In genomic region chr4:159024266-159024665, GRCh38 we compare ENCODE assay signal across 33 cellular contexts.
DNase-seq lines count a peak whose midpoint lies in the region; ATAC-seq, FAIRE-seq and TF ChIP-seq lines count a peak whose summit lies in the region.
"Had no signal": no experiment of that assay in that cellular context is flagged by ENCODE, and none has a peak within 500 bp of the region (broad histone marks: within the 10 kb centered on the region; RNA-seq: fewer than 3 reads in every experiment).

No MANE protein-coding gene starts in this region.

- no peak for TF ChIP-seq EP300 in transverse colon (IDR thresholded peaks at IDR 0.05; ENCODE audit: low read depth)

- no peaks in the 10 kb centered on the region for H3K79me2 ChIP-seq in endothelial cell of umbilical vein (ENCODE audit: control insufficient read depth, insufficient read depth, low read length)

- in situ Hi-C loops in transverse colon (cut with MboI; ENCODE audit: low pct_ligation_motif_present in 1 of 4, low pct_unique_long_range_greater_than_20kb in 1 of 4, low sequenced_read_pairs in 3 of 4) = no loop called here

- WGBS in transverse colon (ENCODE audit: low coverage in 1 of 2), 2 donors = 70 to 72% methylated on average over 5 of the region's 5 CpGs

- CTCF ChIA-PET in endothelial cell of umbilical vein (lab: Charles Lee) = interaction anchor here (1.4 kb wide), 1 partner anchor 122 kb away, joined by 3 read pairs; no protein-coding TSS in a partner anchor

- peak; percentile 28 for FAIRE-seq in endothelial cell of umbilical vein (lab: Jason Lieb, UNC)
- FAIRE-seq: D721Med had no signal

- dilution Hi-C loops in endothelial cell of umbilical vein (cut with MboI; ENCODE audit: extremely low pct_ligation_motif_present, low sequenced_read_pairs) = no loop called here

- H3K27ac ChIP-seq in endothelial cell of umbilical vein (ENCODE audit: insufficient read depth, low read depth, low read length) = no peak overlapping the region
- H3K27ac ChIP-seq in transverse colon = peak overlapping the region in 3 of 4 donors; percentile 23 to 61 (median 42)
- H3K27ac ChIP-seq: 22Rv1, adrenal gland, neutrophil, upper lobe of right lung had no signal

- no peaks in the 10 kb centered on the region for H4K20me1 ChIP-seq in endothelial cell of umbilical vein (replicated peaks; ENCODE audit: control insufficient read depth, extremely low read depth, insufficient read depth, low read length)

- DNase-seq in NCI-H1092 treated with DMSO at 0.1 percent for 48 hours (lab: John Stamatoyannopoulos, UW) (peak; percentile 21), NCI-H1092 (lab: John Stamatoyannopoulos, UW) (no peak), NCI-H2227 (lab: John Stamatoyannopoulos, UW; ENCODE audit: unreplicated experiment) (peak; percentile 90), endothelial cell of umbilical vein (ENCODE audit: low read depth, low spot score) (peak; percentile 32), transverse colon (no peak), NCI-H1694 treated with DMSO at 0.1 percent for 48 hours (lab: John Stamatoyannopoulos, UW) (no peak)
- DNase-seq: activated CD4-positive, alpha-beta T cell treated with anti-CD3 and anti-CD28 coated beads, Interleukin-2, amount 50 U/mL, for 4 hours; activated CD4-positive, CD25-positive, alpha-beta regulatory T cell; activated naive CD4-positive, alpha-beta T cell treated with anti-CD3 and anti-CD28 coated beads for 36 hours; activated T-cell treated with anti-CD3 and anti-CD28 coated beads, Interleukin-2, amount 50 U/mL, for 72 hours; adrenal gland; CD4-positive, CD25-positive, alpha-beta regulatory T cell; effector CD4-positive, alpha-beta T cell; erythroblast; head of caudate nucleus; mesenchymal stem cell; NCI-H1436; NCI-H2171; NCI-H524 treated with DMSO at 0.1 percent for 48 hours; Peyer's patch; SHP77 treated with DMSO at 0.1 percent for 48 hours; stimulated activated CD4-positive, alpha-beta T cell treated with anti-CD3 and anti-CD28 coated beads, Interleukin-4, amount 100 ng/mL, for 24 hours; substantia nigra; T1000; upper lobe of right lung had no signal

- peak overlapping the region; percentile 13 for H2AFZ ChIP-seq in endothelial cell of umbilical vein (ENCODE audit: low read depth, low read length)

- H3K4me2 ChIP-seq in endothelial cell of umbilical vein (ENCODE audit: insufficient read depth, low read length) = no peak overlapping the region

- TF ChIP-seq CTCF in endothelial cell of umbilical vein (IDR thresholded peaks at IDR 0.05; ENCODE audit: extremely low read depth in 1 of 2, insufficient read depth in 1 of 2, low read depth in 1 of 2, low read length in 2 of 2) (no peak), transverse colon (IDR thresholded peaks at IDR 0.05) (no peak)

- no TSS peak for BruUV-seq in endothelial cell of umbilical vein (replicated peaks; lab: Mats Ljungman, UMichigan)

- no peaks in the 10 kb centered on the region for H3K27me3 ChIP-seq in endothelial cell of umbilical vein (ENCODE audit: control insufficient read depth in 2 of 2, insufficient read depth in 2 of 2, low read length in 2 of 2)
- no peaks in the 10 kb centered on the region for H3K27me3 ChIP-seq in transverse colon
- H3K27me3 ChIP-seq: adrenal gland, neutrophil, Peyer's patch, upper lobe of right lung had no signal

- no peaks in the 10 kb centered on the region for H3K9me1 ChIP-seq in endothelial cell of umbilical vein (replicated peaks; ENCODE audit: control insufficient read depth, extremely low read depth, insufficient read depth, low read length)

- no peaks in the 10 kb centered on the region for H3K36me3 ChIP-seq in endothelial cell of umbilical vein (ENCODE audit: control insufficient read depth in 2 of 2, extremely low read depth in 1 of 2, insufficient read depth in 2 of 2, low read length in 2 of 2)
- H3K36me3 ChIP-seq in transverse colon = no peaks in the 10 kb centered on the region
- H3K36me3 ChIP-seq: adrenal gland, neutrophil, Peyer's patch, upper lobe of right lung had no signal

- H3K9me3 ChIP-seq in endothelial cell of umbilical vein (replicated peaks; ENCODE audit: control insufficient read depth, insufficient read depth, low read length) (no peaks in the 10 kb centered on the region), transverse colon (no peaks in the 10 kb centered on the region)
- H3K9me3 ChIP-seq: adrenal gland, neutrophil, Peyer's patch, upper lobe of right lung had no signal

- ATAC-seq in GM21515 (IDR thresholded peaks at IDR 0.05; ENCODE audit: unreplicated experiment) (no peak), HG02763 (IDR thresholded peaks at IDR 0.05; ENCODE audit: unreplicated experiment) (no peak)
- ATAC-seq: activated T-cell treated with anti-CD3 and anti-CD28 coated beads, Interleukin-2, amount 50 U/mL, for 72 hours; left colon; sciatic nerve; stimulated activated effector memory CD8-positive, alpha-beta T cell treated with anti-CD3 and anti-CD28 coated beads, Interleukin-12 subunit alpha, Interleukin-12 subunit beta, amount 100 ng/mL, for 72 hours; upper lobe of right lung had no signal

- H3K4me3 ChIP-seq in endothelial cell of umbilical vein (replicated peaks in 1 of 3; ENCODE audit: insufficient read depth in 1 of 3, low read depth in 1 of 3, low read length in 3 of 3) (no peak overlapping the region), transverse colon (no peak overlapping the region)
- H3K4me3 ChIP-seq: adrenal gland, Peyer's patch, upper lobe of right lung had no signal

- POLR2A ChIA-PET in endothelial cell of umbilical vein (lab: Charles Lee) = no interaction called here

- intact Hi-C loops in endothelial cell of umbilical vein (cut with micrococcal nuclease) = no loop called here
- intact Hi-C loops in transverse colon (cut with DNase I; ENCODE audit: low total_unique reads) = no loop called here

- H3K9ac ChIP-seq in endothelial cell of umbilical vein (replicated peaks; ENCODE audit: extremely low read depth, insufficient read depth, low read length) = no peak overlapping the region

- H3K4me1 ChIP-seq in endothelial cell of umbilical vein (ENCODE audit: control insufficient read depth, extremely low read depth, insufficient read depth, low read length) (peaks cover 24% of the 10 kb centered on the region), transverse colon (no peaks in the 10 kb centered on the region)
- H3K4me1 ChIP-seq: adrenal gland, Peyer's patch, upper lobe of right lung had no signal

- no peak for TF ChIP-seq POLR2A in endothelial cell of umbilical vein (IDR thresholded peaks at IDR 0.05; ENCODE audit: low read depth, low read length)
- no peak for TF ChIP-seq POLR2A in transverse colon (IDR thresholded peaks at IDR 0.05)

TF ChIP-seq in endothelial cell of umbilical vein, 7 proteins besides CTCF, POLR2A, EP300 and RAD21:
- TF ChIP-seq POLR2AphosphoS5 (IDR thresholded peaks at IDR 0.05; ENCODE audit: insufficient read depth, low read depth, low read length) (no peak), FOS (IDR thresholded peaks at IDR 0.05; ENCODE audit: borderline replicate concordance, insufficient read depth, low read length) (no peak), JUN (IDR thresholded peaks at IDR 0.05; ENCODE audit: borderline replicate concordance, insufficient read depth, insufficient read length, low read depth) (no peak), GATA2 (IDR thresholded peaks at IDR 0.05; ENCODE audit: insufficient read depth, insufficient read length, low read depth, low read length) (no peak), MAX (IDR thresholded peaks at IDR 0.05; ENCODE audit: insufficient read depth, insufficient read length) (no peak), EZH2 (IDR thresholded peaks at IDR 0.05; ENCODE audit: borderline replicate concordance, low read depth, low read length, severe bottlenecking) (no peak), MYC (IDR thresholded peaks at IDR 0.05; ENCODE audit: low read depth, low read length) (no peak)

Comparison
In these comparisons a context has a peak if more than half of its experiments do, and no peak if none do; other contexts are left out.
1. DNase-seq: peak in NCI-H1092 treated with DMSO at 0.1 percent for 48 hours (single experiment), NCI-H2227 (single experiment) and endothelial cell of umbilical vein (single experiment); none in NCI-H1092 (single experiment), transverse colon (single experiment) and NCI-H1694 treated with DMSO at 0.1 percent for 48 hours (single experiment).